17 cellular contexts compared by ENCODE assay signal in genomic region chr16:87842209-87842869, GRCh38. TPM values are rescaled to one million over a fixed set of nuclear protein-coding genes. Genes with fewer than 3 reads are reported as not detected.
DNase-seq lines count a peak whose midpoint lies in the region; ATAC-seq lines count a peak whose summit lies in the region.
"Had no signal": no experiment of that assay in that cellular context is flagged by ENCODE, and none has a peak within 500 bp of the region (broad histone marks: within the 10 kb centered on the region; RNA-seq: fewer than 3 reads in every experiment).

No MANE protein-coding gene starts in this region.

- peaks cover 0 to 14% of the 10 kb centered on the region in 2 donors for H3K4me1 ChIP-seq in neuronal stem cell (ENCODE audit: control insufficient read depth in 2 of 2, insufficient read depth in 1 of 2, low read depth in 1 of 2, low read length in 2 of 2)
- H3K4me1 ChIP-seq: uterus had no signal

- H3K27me3 ChIP-seq in neuronal stem cell (ENCODE audit: control insufficient read depth in 3 of 3, insufficient read depth in 3 of 3, low read depth in 1 of 3, low read length in 3 of 3): no peaks in the 10 kb centered on the region
- H3K27me3 ChIP-seq: uterus had no signal

- H3K27ac Mint-ChIP-seq in activated CD4-positive, alpha-beta T cell treated with anti-CD3 and anti-CD28 coated beads for 36 hours: peak overlapping the region; percentile 47
- H3K27ac Mint-ChIP-seq in IgD-negative memory B cell: peak overlapping the region in 2 of 3 donors; percentile 46 to 67
- H3K27ac Mint-ChIP-seq in activated naive CD8-positive, alpha-beta T cell treated with anti-CD3 and anti-CD28 coated beads, Interleukin-2, amount 10 ng/mL, durations not matched to agents 7 days and 5 days: peak overlapping the region; percentile 78

- H3K79me1 ChIP-seq in neuronal stem cell (ENCODE audit: low read depth, low read length): no peaks in the 10 kb centered on the region

- H3K36me3 ChIP-seq in neuronal stem cell (replicated peaks in 1 of 2; ENCODE audit: control insufficient read depth in 2 of 2, insufficient read depth in 2 of 2, low read length in 2 of 2): peaks cover 3 to 42% of the 10 kb centered on the region in 2 donors
- H3K36me3 ChIP-seq: uterus had no signal

- POLR2A ChIA-PET in activated CD4-positive, alpha-beta T cell treated with anti-CD3 and anti-CD28 coated beads for 36 hours (lab: Charles Lee): interaction anchor here (1.4 kb wide), 1 partner anchor 63 kb away, joined by 3 read pairs; no protein-coding TSS in a partner anchor
- POLR2A ChIA-PET in activated naive CD8-positive, alpha-beta T cell treated with anti-CD3 and anti-CD28 coated beads, Interleukin-2, amount 10 ng/mL, durations not matched to agents 7 days and 5 days (lab: Charles Lee): interaction anchor here (0.6 to 1.4 kb wide), 6 partner anchors 10 to 63 kb away, joined by 3 to 4 read pairs (median 3); partner anchors contain the start of gene SLC7A5

- H2AK5ac ChIP-seq in neuronal stem cell (ENCODE audit: low read depth, low read length): peak overlapping the region; percentile 54

- H2BK5ac ChIP-seq in neuronal stem cell (ENCODE audit: low read length): peak overlapping the region; percentile 1

- H3K9ac ChIP-seq in neuronal stem cell (ENCODE audit: low read depth, low read length, poor library complexity): peak overlapping the region; percentile 37

- no peak overlapping the region for H3K4me2 ChIP-seq in neuronal stem cell (ENCODE audit: insufficient read depth, low read length, poor library complexity, severe bottlenecking)

- H2AFZ ChIP-seq in neuronal stem cell (ENCODE audit: low read length): no peak overlapping the region

- CTCF ChIA-PET in activated CD4-positive, alpha-beta T cell treated with anti-CD3 and anti-CD28 coated beads for 36 hours (lab: Charles Lee): no interaction called here

- ATAC-seq in activated CD4-positive, alpha-beta T cell treated with anti-CD3 and anti-CD28 coated beads for 36 hours: no peak
- ATAC-seq in activated naive CD8-positive, alpha-beta T cell treated with anti-CD3 and anti-CD28 coated beads, Interleukin-2, amount 10 ng/mL, durations not matched to agents 7 days and 5 days (ENCODE audit: low read depth): no peak
- ATAC-seq in HG02885 (IDR thresholded peaks at IDR 0.05; ENCODE audit: poor library complexity, unreplicated experiment): no peak
- no peak for ATAC-seq in GM21717 (IDR thresholded peaks at IDR 0.05; ENCODE audit: unreplicated experiment)

- H3K23ac ChIP-seq in neuronal stem cell (ENCODE audit: low read depth, low read length, poor library complexity): peak overlapping the region; percentile 50

- peaks cover 70% of the 10 kb centered on the region for H3K36me3 Mint-ChIP-seq in activated CD4-positive, alpha-beta T cell treated with anti-CD3 and anti-CD28 coated beads for 36 hours (ENCODE audit: low read depth)
- H3K36me3 Mint-ChIP-seq in IgD-negative memory B cell: peaks cover 1% of the 10 kb centered on the region
- peaks cover 2% of the 10 kb centered on the region for H3K36me3 Mint-ChIP-seq in activated naive CD8-positive, alpha-beta T cell treated with anti-CD3 and anti-CD28 coated beads, Interleukin-2, amount 10 ng/mL, durations not matched to agents 7 days and 5 days

- no peak overlapping the region for H3K4me3 Mint-ChIP-seq in activated CD4-positive, alpha-beta T cell treated with anti-CD3 and anti-CD28 coated beads for 36 hours
- no peak overlapping the region for H3K4me3 Mint-ChIP-seq in IgD-negative memory B cell
- no peak overlapping the region for H3K4me3 Mint-ChIP-seq in activated naive CD8-positive, alpha-beta T cell treated with anti-CD3 and anti-CD28 coated beads, Interleukin-2, amount 10 ng/mL, durations not matched to agents 7 days and 5 days
- H3K4me3 Mint-ChIP-seq: nephron progenitor cell had no signal

- DNase-seq in activated CD4-positive, alpha-beta T cell treated with anti-CD3 and anti-CD28 coated beads for 36 hours: no peak
- DNase-seq in activated CD4-positive, alpha-beta T cell treated with anti-CD3 and anti-CD28 coated beads for 1 hour: no peak
- DNase-seq in activated naive CD8-positive, alpha-beta T cell treated with anti-CD3 and anti-CD28 coated beads, Interleukin-2, amount 10 ng/mL, durations not matched to agents 7 days and 5 days: no peak
- DNase-seq in neuronal stem cell (ENCODE audit: low spot score): no peak
- DNase-seq in NCI-H2107 treated with DMSO at 0.1 percent for 48 hours (lab: John Stamatoyannopoulos, UW; ENCODE audit: unreplicated experiment): no peak
- DNase-seq: activated CD4-positive, alpha-beta T cell treated with anti-CD3 and anti-CD28 coated beads for 48 hours; amygdala; cerebellar nuclear complex; mesenchymal stem cell; NCI-H1436 treated with DMSO at 0.1 percent for 48 hours; NCI-H345; nephron progenitor cell; stimulated activated naive CD4-positive, alpha-beta T cell treated with Interleukin-2 at 50 U/mL for 16 hours; uterus had no signal

- H3K18ac ChIP-seq in neuronal stem cell (ENCODE audit: low read length): peak overlapping the region; percentile 60

- peak overlapping the region; percentile 73 for H2BK15ac ChIP-seq in neuronal stem cell (ENCODE audit: low read length)

- peak overlapping the region; percentile 58 for H3K14ac ChIP-seq in neuronal stem cell (ENCODE audit: low read length)

- no peak overlapping the region for H3K4me3 ChIP-seq in neuronal stem cell (ENCODE audit: low read length in 2 of 2)
- H3K4me3 ChIP-seq: uterus had no signal

- no peak overlapping the region for H2BK120ac ChIP-seq in neuronal stem cell (ENCODE audit: low read depth, low read length)

- peaks cover 6% of the 10 kb centered on the region for H3K4me1 Mint-ChIP-seq in activated CD4-positive, alpha-beta T cell treated with anti-CD3 and anti-CD28 coated beads for 36 hours
- peaks cover 0 to 12% (median 3%) of the 10 kb centered on the region in 3 donors for H3K4me1 Mint-ChIP-seq in IgD-negative memory B cell
- peaks cover 6% of the 10 kb centered on the region for H3K4me1 Mint-ChIP-seq in activated naive CD8-positive, alpha-beta T cell treated with anti-CD3 and anti-CD28 coated beads, Interleukin-2, amount 10 ng/mL, durations not matched to agents 7 days and 5 days

- H3K9me3 Mint-ChIP-seq in activated CD4-positive, alpha-beta T cell treated with anti-CD3 and anti-CD28 coated beads for 36 hours (ENCODE audit: low read depth): no peaks in the 10 kb centered on the region
- H3K9me3 Mint-ChIP-seq in IgD-negative memory B cell: no peaks in the 10 kb centered on the region
- H3K9me3 Mint-ChIP-seq in activated naive CD8-positive, alpha-beta T cell treated with anti-CD3 and anti-CD28 coated beads, Interleukin-2, amount 10 ng/mL, durations not matched to agents 7 days and 5 days: no peaks in the 10 kb centered on the region
- H3K9me3 Mint-ChIP-seq: nephron progenitor cell had no signal

- H3K27ac ChIP-seq in neuronal stem cell (replicated peaks; ENCODE audit: low read length): no peak overlapping the region
- H3K27ac ChIP-seq: uterus had no signal

- H3K27me3 Mint-ChIP-seq in activated CD4-positive, alpha-beta T cell treated with anti-CD3 and anti-CD28 coated beads for 36 hours: no peaks in the 10 kb centered on the region
- H3K27me3 Mint-ChIP-seq in IgD-negative memory B cell: no peaks in the 10 kb centered on the region
- H3K27me3 Mint-ChIP-seq in activated naive CD8-positive, alpha-beta T cell treated with anti-CD3 and anti-CD28 coated beads, Interleukin-2, amount 10 ng/mL, durations not matched to agents 7 days and 5 days: no peaks in the 10 kb centered on the region

- H3K4ac ChIP-seq in neuronal stem cell (ENCODE audit: low read length): no peak overlapping the region

- intact Hi-C loops in activated CD4-positive, alpha-beta T cell treated with anti-CD3 and anti-CD28 coated beads for 36 hours (cut with DNase I, micrococcal nuclease): no loop called here

- H3K9me3 ChIP-seq in neuronal stem cell (replicated peaks in 1 of 2; ENCODE audit: control insufficient read depth in 2 of 2, insufficient read depth in 1 of 2, low read depth in 1 of 2, low read length in 2 of 2): no peaks in the 10 kb centered on the region
- H3K9me3 ChIP-seq: uterus had no signal

- H4K8ac ChIP-seq in neuronal stem cell (ENCODE audit: low read depth, low read length): no peak overlapping the region

- WGBS in neuronal stem cell (ENCODE audit: extremely low coverage in 2 of 2, insufficient read length in 2 of 2, insufficient replicate concordance in 1 of 2), 2 donors: no CpG with 5 or more reads among the region's 17 CpGs

- no peak overlapping the region for H4K91ac ChIP-seq in neuronal stem cell (ENCODE audit: low read depth, low read length, poor library complexity)

- H2BK12ac ChIP-seq in neuronal stem cell (ENCODE audit: low read length): peak overlapping the region; percentile 60

RNA-seq across cellular contexts. Expression of gene SLC7A5, which starts 27.0 kb away (rescaled TPM):
- 100 to 1,000 TPM; 337 to 354 TPM for total RNA-seq in activated CD4-positive, alpha-beta T cell treated with anti-CD3 and anti-CD28 coated beads for 36 hours
- 6.9 TPM for polyA plus RNA-seq in IgD-negative memory B cell
- 10 to 100 TPM; 59.2 to 63.9 TPM for total RNA-seq in activated naive CD8-positive, alpha-beta T cell treated with anti-CD3 and anti-CD28 coated beads, Interleukin-2, amount 10 ng/mL, durations not matched to agents 7 days and 5 days
- polyA plus RNA-seq in neuronal stem cell (2013, experiment 1 of 2): 18.4 TPM
- polyA plus RNA-seq in neuronal stem cell (2013, experiment 2 of 2): 18.6 TPM

Comparison
In these comparisons a context has a peak if more than half of its experiments do, and no peak if none do; other contexts are left out.
1. RNA of gene SLC7A5, which starts 27.0 kb away (total RNA-seq): 337 to 354 TPM in activated CD4-positive, alpha-beta T cell treated with anti-CD3 and anti-CD28 coated beads for 36 hours; 59.2 to 63.9 TPM in activated naive CD8-positive, alpha-beta T cell treated with anti-CD3 and anti-CD28 coated beads, Interleukin-2, amount 10 ng/mL, durations not matched to agents 7 days and 5 days; every median in the first group is over 4 times any median in the second.
2. Peak in every context shown above with its lines, with median percentiles within 50 percentile points of each other: H3K27ac Mint-ChIP-seq.